ENCODE assay signal across 8 cellular contexts in genomic region chr11:64843971-64844329, GRCh38. TPM values are rescaled to one million over a fixed set of nuclear protein-coding genes. Genes with fewer than 3 reads are reported as not detected.
DNase-seq lines count a peak whose midpoint lies in the region; ATAC-seq and TF ChIP-seq lines count a peak whose summit lies in the region.

No MANE protein-coding gene starts in this region.

- peak overlapping the region in 7 of 10 donors; percentile 38 to 56 (median 42) for H3K4me3 ChIP-seq in heart right ventricle
- H3K4me3 ChIP-seq in right atrium auricular region: peak overlapping the region in 1 of 2 donors; percentile 58
- H3K4me3 ChIP-seq in adrenal gland: peak overlapping the region in 2 of 4 donors; percentile 16 to 74
- H3K4me3 ChIP-seq in lower leg skin (ENCODE audit: low read depth, poor library complexity, severe bottlenecking): peak overlapping the region; percentile 12
- H3K4me3 ChIP-seq in upper lobe of right lung: peak overlapping the region; percentile 61

- WGBS in heart right ventricle, 2 donors: 51% methylated on average over 19 of the region's 19 CpGs
- WGBS in adrenal gland, 4 donors: 42 to 52% (median 43%) methylated on average over 16 to 19 of the region's 19 CpGs
- 24 to 31% methylated on average over 19 of the region's 19 CpGs for WGBS in lower leg skin, 2 donors

- no peaks in the 10 kb centered on the region for H3K27me3 ChIP-seq in heart right ventricle
- H3K27me3 ChIP-seq in right atrium auricular region: no peaks in the 10 kb centered on the region
- no peaks in the 10 kb centered on the region for H3K27me3 ChIP-seq in adrenal gland
- H3K27me3 ChIP-seq in upper lobe of right lung: no peaks in the 10 kb centered on the region

- TF ChIP-seq CTCF in heart right ventricle (IDR thresholded peaks at IDR 0.05) (no peak), right atrium auricular region (IDR thresholded peaks at IDR 0.05) (no peak), adrenal gland (IDR thresholded peaks at IDR 0.05) (no peak), lower leg skin (IDR thresholded peaks at IDR 0.05) (no peak), upper lobe of right lung (IDR thresholded peaks at IDR 0.05) (no peak)

- DNase-seq in heart right ventricle (no peak), right atrium auricular region (ENCODE audit: low spot score) (no peak), adrenal gland (no peak), lower leg skin (ENCODE audit: low spot score in 2 of 2) (no peak), upper lobe of right lung (no peak), dermis blood vessel endothelial cell (no peak), NOMO-1 treated with dmso at 0.1 percent for 144 hours (lab: John Stamatoyannopoulos, UW; ENCODE audit: unreplicated experiment) (no peak)

- ATAC-seq in heart right ventricle: no peak
- no peak for ATAC-seq in upper lobe of right lung
- no peak for ATAC-seq in HG03025 (IDR thresholded peaks at IDR 0.05; ENCODE audit: low FRiP score, unreplicated experiment)

- intact Hi-C loops in heart right ventricle (cut with DNase I): loop anchor here in 6 of 10 donors (2.0 to 10.0 kb wide), 4 partner anchors 43 to 181 kb away; partner anchors contain the start of genes ARL2 (in 3 of the 6), BATF2 (in 1 of the 6) and SNX15 (in 1 of the 6)
- intact Hi-C loops in adrenal gland (cut with DNase I): loop anchor here (10.0 kb wide), 2 partner anchors 151 to 171 kb away; partner anchors contain the start of genes ARL2 (in 1 of the 2) and BATF2 (in 1 of the 2)
- intact Hi-C loops in lower leg skin (cut with DNase I; ENCODE audit: low total_unique reads): no loop called here
- intact Hi-C loops in upper lobe of right lung (cut with DNase I): no loop called here

- peaks cover 18 to 34% (median 25%) of the 10 kb centered on the region in 9 donors for H3K4me1 ChIP-seq in heart right ventricle
- H3K4me1 ChIP-seq in right atrium auricular region: peaks cover 0 to 33% of the 10 kb centered on the region in 2 donors
- H3K4me1 ChIP-seq in adrenal gland (replicated peaks in 1 of 2): peaks cover 17 to 22% of the 10 kb centered on the region in 2 donors
- peaks cover 17% of the 10 kb centered on the region for H3K4me1 ChIP-seq in upper lobe of right lung

- H3K27ac ChIP-seq in heart right ventricle (no peak overlapping the region), right atrium auricular region (peak overlapping the region in 1 of 2 donors; percentile 60), adrenal gland (peak overlapping the region in 3 of 5 donors; percentile 21 to 82 (median 54)), upper lobe of right lung (peak overlapping the region; percentile 87)

- TF ChIP-seq POLR2A in adrenal gland (IDR thresholded peaks at IDR 0.05) (no peak), lower leg skin (IDR thresholded peaks at IDR 0.05) (no peak)

- H3K9me3 ChIP-seq in heart right ventricle (no peaks in the 10 kb centered on the region), right atrium auricular region (no peaks in the 10 kb centered on the region), adrenal gland (replicated peaks in 1 of 3) (no peaks in the 10 kb centered on the region), upper lobe of right lung (no peaks in the 10 kb centered on the region)

- H3K36me3 ChIP-seq in heart right ventricle: no peaks in the 10 kb centered on the region
- no peaks in the 10 kb centered on the region for H3K36me3 ChIP-seq in right atrium auricular region
- H3K36me3 ChIP-seq in adrenal gland (replicated peaks in 1 of 2): no peaks in the 10 kb centered on the region
- H3K36me3 ChIP-seq in upper lobe of right lung: no peaks in the 10 kb centered on the region

RNA-seq across cellular contexts. Expression of gene CDC42BPG, which starts 0.5 kb away (rescaled TPM):
- total RNA-seq in heart right ventricle: 1 to 10 TPM in 1 of 10 donors, under 1 TPM in 9; 0.04 to 1.3 (median 0.27) TPM
- polyA plus RNA-seq in heart right ventricle: under 1 TPM; 0.17 to 0.37 TPM
- total RNA-seq in right atrium auricular region: 1 to 10 TPM in 1 of 2 donors, under 1 TPM in 1; 0.33 to 1.0 TPM
- 10 to 100 TPM in 2 of 8 donors, 1 to 10 TPM in 6; 4.9 to 12.9 (median 9.1) TPM for total RNA-seq in adrenal gland
- polyA plus RNA-seq in adrenal gland: 1 to 10 TPM; 3.3 to 7.4 (median 4.9) TPM
- 10 to 100 TPM; 40.3 to 81.3 (median 50.1) TPM for total RNA-seq in lower leg skin
- 20.9 TPM for total RNA-seq in upper lobe of right lung
- total RNA-seq in dermis blood vessel endothelial cell: 0.34 and 0.37 TPM in 2 replicates

RNA-seq across cellular contexts. Expression of gene MEN1, which starts 33.6 kb away (rescaled TPM):
- total RNA-seq in heart right ventricle (10 to 100 TPM in 2 of 10 donors, 1 to 10 TPM in 8; 5.8 to 12.5 (median 8.1) TPM), right atrium auricular region (1 to 10 TPM; 7.2 to 9.8 TPM), adrenal gland (10 to 100 TPM; 19.7 to 50.6 (median 30.3) TPM), lower leg skin (10 to 100 TPM; 20.5 to 42.7 (median 32.2) TPM), upper lobe of right lung (22.5 TPM), dermis blood vessel endothelial cell (20.1 and 38.7 TPM in 2 replicates)
- polyA plus RNA-seq in heart right ventricle (10 to 100 TPM in 1 of 2 donors, 1 to 10 TPM in 1; 9.9 to 10.7 TPM), adrenal gland (10 to 100 TPM; 21.4 to 32.8 (median 29.1) TPM)

RNA-seq across cellular contexts. Expression of gene EHD1, which starts 34.5 kb away (rescaled TPM):
- 10 to 100 TPM; 30.7 to 73.1 (median 43.9) TPM for total RNA-seq in heart right ventricle
- polyA plus RNA-seq in heart right ventricle: 10 to 100 TPM; 26.0 to 39.7 TPM
- 10 to 100 TPM; 29.5 to 34.1 TPM for total RNA-seq in right atrium auricular region
- total RNA-seq in adrenal gland: 100 to 1,000 TPM in 1 of 8 donors, 10 to 100 TPM in 7; 38.5 to 107 (median 57.1) TPM
- polyA plus RNA-seq in adrenal gland: 10 to 100 TPM; 14.3 to 50.4 (median 20.0) TPM
- total RNA-seq in lower leg skin: 10 to 100 TPM; 81.0 to 98.9 (median 90.5) TPM
- total RNA-seq in upper lobe of right lung: 94.6 TPM
- total RNA-seq in dermis blood vessel endothelial cell: 75.9 and 125 TPM in 2 replicates

RNA-seq across cellular contexts. Expression of gene MAP4K2, which starts 40.9 kb away (rescaled TPM):
- total RNA-seq in heart right ventricle (10 to 100 TPM in 2 of 10 donors, 1 to 10 TPM in 8; 4.6 to 11.3 (median 8.1) TPM), right atrium auricular region (10 to 100 TPM; 19.4 to 20.4 TPM), adrenal gland (10 to 100 TPM; 12.9 to 34.8 (median 19.0) TPM), lower leg skin (10 to 100 TPM in 3 of 4 donors, 1 to 10 TPM in 1; 9.3 to 29.8 (median 19.5) TPM), upper lobe of right lung (28.9 TPM), dermis blood vessel endothelial cell (46.1 and 93.6 TPM in 2 replicates)
- polyA plus RNA-seq in heart right ventricle (10 to 100 TPM in 1 of 2 donors, 1 to 10 TPM in 1; 7.8 to 19.9 TPM), adrenal gland (10 to 100 TPM in 2 of 3 donors, 1 to 10 TPM in 1; 6.4 to 57.7 (median 27.7) TPM)

Comparison
In these comparisons a context has a peak if more than half of its experiments do, and no peak if none do; other contexts are left out.
1. H3K27ac ChIP-seq: peak in adrenal gland (3 of 5) and upper lobe of right lung (single experiment); none in heart right ventricle (0 of 10).
2. intact Hi-C loops: an anchor here in heart right ventricle (2.0 to 10.0 kb wide) and adrenal gland (10.0 kb wide); none called in lower leg skin and upper lobe of right lung.